ENCODE assay signal across 19 cellular contexts in the genomic region with DNA sequence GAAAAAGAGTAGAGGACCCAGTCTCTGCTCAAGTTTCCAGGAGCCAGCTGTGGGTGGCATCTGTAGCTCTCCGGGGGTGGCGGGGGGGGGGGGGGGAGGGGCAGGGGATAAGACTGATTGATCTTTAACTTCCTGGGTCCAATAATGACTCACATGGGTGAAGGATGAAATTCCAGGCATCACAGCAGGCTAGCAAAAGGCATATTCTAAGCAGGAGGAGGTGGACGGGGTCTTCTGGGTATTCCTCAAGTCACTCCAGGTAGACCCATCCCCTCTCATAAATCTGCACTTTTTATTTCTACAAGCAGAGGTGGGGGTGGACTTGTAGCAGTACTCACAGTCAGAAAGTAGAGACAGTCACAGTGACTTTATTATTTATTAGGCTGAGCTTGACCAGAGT.
"Had no signal": no experiment of that assay in that cellular context is flagged by ENCODE, and none has a peak within 500 bp of the region (broad histone marks: within the 10 kb centered on the region; RNA-seq: fewer than 3 reads in every experiment).

No MANE protein-coding gene starts in this region.

- H3K9me3 Mint-ChIP-seq: memory B cell; neural progenitor cell; stimulated activated memory B cell treated with anti-CD40 and anti-IgM and Interleukin-4, amounts not matched to agents 10 μg/mL and 1 μg/mL and 100 μg/mL, for 72 hours had no signal

- DNase-seq: dorsolateral prefrontal cortex; effector CD4-positive, alpha-beta T cell; gastrocnemius medialis; kidney; right cardiac atrium; spleen; stimulated activated CD4-positive, alpha-beta T cell treated with anti-CD3 and anti-CD28 coated beads, Interleukin-4, amount 100 ng/mL, for 4 hours; stimulated activated naive CD8-positive, alpha-beta T cell treated with anti-CD3 and anti-CD28 coated beads, Interleukin-15, Interleukin-2, amounts not matched to agents 100 U/mL and 50 U/mL, for 24 hours; substantia nigra; upper lobe of left lung had no signal

- H3K4me3 Mint-ChIP-seq: memory B cell; nephron; neural progenitor cell; stimulated activated memory B cell treated with anti-CD40 and anti-IgM and Interleukin-4, amounts not matched to agents 10 μg/mL and 1 μg/mL and 100 μg/mL, for 72 hours had no signal

- ATAC-seq: gastrocnemius medialis; right cardiac atrium; stimulated activated memory B cell treated with anti-CD40 and anti-IgM and Interleukin-4, amounts not matched to agents 10 μg/mL and 1 μg/mL and 100 μg/mL, for 72 hours; stimulated activated naive CD8-positive, alpha-beta T cell treated with anti-CD3 and anti-CD28 coated beads, Interleukin-15, Interleukin-2, amounts not matched to agents 100 U/mL and 50 U/mL, for 24 hours had no signal

- H3K27ac ChIP-seq: dorsolateral prefrontal cortex, gastrocnemius medialis, neural progenitor cell, prostate gland, skin epidermis, thoracic aorta, tibial nerve, upper lobe of left lung had no signal

- H3K27me3 ChIP-seq: dorsolateral prefrontal cortex, gastrocnemius medialis, neural progenitor cell, spleen, tibial nerve, upper lobe of left lung had no signal

- H3K27ac Mint-ChIP-seq: memory B cell; nephron; neural progenitor cell; stimulated activated memory B cell treated with anti-CD40 and anti-IgM and Interleukin-4, amounts not matched to agents 10 μg/mL and 1 μg/mL and 100 μg/mL, for 72 hours had no signal

- H3K9me3 ChIP-seq: gastrocnemius medialis, prostate gland, spleen, thoracic aorta, tibial nerve, upper lobe of left lung had no signal

- H3K4me1 ChIP-seq: gastrocnemius medialis, neural progenitor cell, prostate gland had no signal

- H3K36me3 ChIP-seq: gastrocnemius medialis, neural progenitor cell, prostate gland, spleen, thoracic aorta, tibial nerve, upper lobe of left lung had no signal

- H3K4me1 Mint-ChIP-seq: memory B cell; neural progenitor cell; stimulated activated memory B cell treated with anti-CD40 and anti-IgM and Interleukin-4, amounts not matched to agents 10 μg/mL and 1 μg/mL and 100 μg/mL, for 72 hours had no signal

- H3K36me3 Mint-ChIP-seq: memory B cell; neural progenitor cell; stimulated activated memory B cell treated with anti-CD40 and anti-IgM and Interleukin-4, amounts not matched to agents 10 μg/mL and 1 μg/mL and 100 μg/mL, for 72 hours had no signal

- H3K4me3 ChIP-seq: dorsolateral prefrontal cortex, gastrocnemius medialis, lung, neural progenitor cell, prostate gland, skin epidermis, spleen, thoracic aorta, tibial nerve, upper lobe of left lung had no signal
